25 cellular contexts compared by ENCODE assay signal in genomic region chr16:49651226-49651625, GRCh38.
"Had no signal": no experiment of that assay in that cellular context is flagged by ENCODE, and none has a peak within 500 bp of the region (broad histone marks: within the 10 kb centered on the region; RNA-seq: fewer than 3 reads in every experiment).

No MANE protein-coding gene starts in this region.

- H3K4me3 ChIP-seq: esophagus squamous epithelium, gastroesophageal sphincter had no signal

- H3K4me1 Mint-ChIP-seq: activated CD4-positive, alpha-beta memory T cell treated with anti-CD3 and anti-CD28 coated beads, Interleukin-2, amount 10 ng/mL, durations not matched to agents 7 days and 5 days; activated CD4-positive, alpha-beta T cell treated with anti-CD3 and anti-CD28 coated beads, Interleukin-2, amount 10 ng/mL, durations not matched to agents 7 days and 5 days; activated naive CD4-positive, alpha-beta T cell treated with anti-CD3 and anti-CD28 coated beads, Interleukin-2, amount 10 ng/mL, durations not matched to agents 7 days and 5 days; central memory CD8-positive, alpha-beta T cell had no signal

- ATAC-seq: activated naive CD4-positive, alpha-beta T cell treated with anti-CD3 and anti-CD28 coated beads, Interleukin-2, amount 50 U/mL, for 72 hours; activated T-cell treated with anti-CD3 and anti-CD28 coated beads, Interleukin-2, amount 50 U/mL, for 72 hours; gastroesophageal sphincter had no signal

- DNase-seq: activated CD4-positive, alpha-beta memory T cell treated with anti-CD3 and anti-CD28 coated beads, Interleukin-2, amount 10 ng/mL, durations not matched to agents 7 days and 5 days; activated CD4-positive, alpha-beta T cell treated with anti-CD3 and anti-CD28 coated beads for 1 hour; activated CD4-positive, alpha-beta T cell treated with anti-CD3 and anti-CD28 coated beads for 4 hours; activated CD4-positive, alpha-beta T cell treated with anti-CD3 and anti-CD28 coated beads, Interleukin-2, amount 10 ng/mL, durations not matched to agents 7 days and 5 days; activated CD4-positive, alpha-beta T cell treated with anti-CD3 and anti-CD28 coated beads, Interleukin-2, amount 50 U/mL, for 4 hours; activated CD4-positive, CD25-positive, alpha-beta regulatory T cell; activated CD8-positive, alpha-beta memory T cell treated with anti-CD3 and anti-CD28 coated beads, Interleukin-2, amount 50 U/mL, for 48 hours; activated gamma-delta T cell; activated naive CD4-positive, alpha-beta T cell; activated naive CD4-positive, alpha-beta T cell treated with anti-CD3 and anti-CD28 coated beads, Interleukin-2, amount 10 ng/mL, durations not matched to agents 7 days and 5 days; activated naive CD8-positive, alpha-beta T cell treated with anti-CD3 and anti-CD28 coated beads, Interleukin-2, amount 10 ng/mL, durations not matched to agents 7 days and 5 days; activated T-cell treated with anti-CD3 and anti-CD28 coated beads for 4 hours; activated T-cell treated with anti-CD3 and anti-CD28 coated beads, Interleukin-2, amount 50 U/mL, for 24 hours; activated T-cell treated with anti-CD3 and anti-CD28 coated beads, Interleukin-2, amount 50 U/mL, for 72 hours; brain microvascular endothelial cell; cortex of kidney; dermis blood vessel endothelial cell; effector CD4-positive, alpha-beta T cell; esophagus squamous epithelium; foreskin melanocyte; T-helper 2 cell had no signal

- H3K27ac Mint-ChIP-seq: activated CD4-positive, alpha-beta memory T cell treated with anti-CD3 and anti-CD28 coated beads, Interleukin-2, amount 10 ng/mL, durations not matched to agents 7 days and 5 days; activated CD4-positive, alpha-beta T cell treated with anti-CD3 and anti-CD28 coated beads, Interleukin-2, amount 10 ng/mL, durations not matched to agents 7 days and 5 days; activated naive CD4-positive, alpha-beta T cell treated with anti-CD3 and anti-CD28 coated beads, Interleukin-2, amount 10 ng/mL, durations not matched to agents 7 days and 5 days; activated naive CD4-positive, alpha-beta T cell treated with anti-CD3 and anti-CD28 coated beads, Interleukin-2, amount 50 U/mL, for 72 hours; activated naive CD8-positive, alpha-beta T cell treated with anti-CD3 and anti-CD28 coated beads, Interleukin-2, amount 10 ng/mL, durations not matched to agents 7 days and 5 days; activated T-cell treated with anti-CD3 and anti-CD28 coated beads, Interleukin-2, amount 50 U/mL, for 24 hours; activated T-cell treated with anti-CD3 and anti-CD28 coated beads, Interleukin-2, amount 50 U/mL, for 72 hours had no signal

- H3K27me3 Mint-ChIP-seq: activated CD4-positive, alpha-beta T cell treated with anti-CD3 and anti-CD28 coated beads, Interleukin-2, amount 10 ng/mL, durations not matched to agents 7 days and 5 days; activated T-cell treated with anti-CD3 and anti-CD28 coated beads, Interleukin-2, amount 50 U/mL, for 24 hours; central memory CD8-positive, alpha-beta T cell had no signal

- H3K36me3 Mint-ChIP-seq: activated naive CD4-positive, alpha-beta T cell treated with anti-CD3 and anti-CD28 coated beads, Interleukin-2, amount 10 ng/mL, durations not matched to agents 7 days and 5 days; activated naive CD8-positive, alpha-beta T cell treated with anti-CD3 and anti-CD28 coated beads, Interleukin-2, amount 10 ng/mL, durations not matched to agents 7 days and 5 days had no signal

- H3K36me3 ChIP-seq: brain microvascular endothelial cell, esophagus squamous epithelium, gastroesophageal sphincter had no signal

- H3K27me3 ChIP-seq: brain microvascular endothelial cell, esophagus squamous epithelium, gastroesophageal sphincter had no signal

- H3K27ac ChIP-seq: brain microvascular endothelial cell, epithelial cell of prostate had no signal

- H3K4me3 Mint-ChIP-seq: activated CD4-positive, alpha-beta memory T cell treated with anti-CD3 and anti-CD28 coated beads, Interleukin-2, amount 10 ng/mL, durations not matched to agents 7 days and 5 days; activated CD4-positive, alpha-beta T cell treated with anti-CD3 and anti-CD28 coated beads, Interleukin-2, amount 10 ng/mL, durations not matched to agents 7 days and 5 days; activated naive CD4-positive, alpha-beta T cell treated with anti-CD3 and anti-CD28 coated beads, Interleukin-2, amount 10 ng/mL, durations not matched to agents 7 days and 5 days; activated naive CD8-positive, alpha-beta T cell treated with anti-CD3 and anti-CD28 coated beads, Interleukin-2, amount 10 ng/mL, durations not matched to agents 7 days and 5 days; activated T-cell treated with anti-CD3 and anti-CD28 coated beads, Interleukin-2, amount 50 U/mL, for 24 hours; activated T-cell treated with anti-CD3 and anti-CD28 coated beads, Interleukin-2, amount 50 U/mL, for 72 hours; central memory CD8-positive, alpha-beta T cell had no signal
